In genomic region chr10:101782811-101783735, GRCh38 we compare ENCODE assay signal across 8 cellular contexts. TPM values are rescaled to one million over a fixed set of nuclear protein-coding genes. Genes with fewer than 3 reads are reported as not detected.
DNase-seq lines count a peak whose midpoint lies in the region; ATAC-seq lines count a peak whose summit lies in the region.

NPM3 (minus strand) TSS chr10:101783446; CDS start chr10:101783390, 56 bp downstream.

- peaks cover 44 to 64% of the 10 kb centered on the region in 2 donors for H3K4me1 Mint-ChIP-seq in effector memory CD8-positive, alpha-beta T cell (ENCODE audit: low read depth in 2 of 2)

- H3K9ac ChIP-seq in mesenchymal stem cell (ENCODE audit: low read length): peak within 1 kb of the TSS; percentile 95

- H3K4me2 ChIP-seq in mesenchymal stem cell (ENCODE audit: low read length, poor library complexity, severe bottlenecking): peak within 1 kb of the TSS; percentile 62

- H3K18ac ChIP-seq in mesenchymal stem cell (ENCODE audit: low read depth in 1 of 2, low read length in 2 of 2): peak within 1 kb of the TSS; percentile 7 to 23

- peak within 1 kb of the TSS; percentile 95 to 96 for H3K27ac Mint-ChIP-seq in effector memory CD8-positive, alpha-beta T cell

- under 1% methylated on average over 41 of the region's 57 CpGs for WGBS in mesenchymal stem cell

- H2BK5ac ChIP-seq in mesenchymal stem cell (ENCODE audit: low read depth, low read length, poor library complexity, severe bottlenecking): no peak within 1 kb of the TSS

- no peak within 1 kb of the TSS for H4K91ac ChIP-seq in mesenchymal stem cell (ENCODE audit: low read length)

- DNase-seq in AG08396 (ENCODE audit: low spot score): peak; percentile 92
- peak; percentile 76 for DNase-seq in NOMO-1 treated with DMSO at 0.1 percent for 48 hours (lab: John Stamatoyannopoulos, UW; ENCODE audit: unreplicated experiment)
- peak; percentile 94 for DNase-seq in activated CD8-positive, alpha-beta memory T cell treated with anti-CD3 and anti-CD28 coated beads for 24 hours
- peak; percentile 65 to 73 (median 72) for DNase-seq in effector memory CD8-positive, alpha-beta T cell
- DNase-seq in mesenchymal stem cell: peak; percentile 83
- peak; percentile 72 for DNase-seq in stimulated activated CD8-positive, alpha-beta memory T cell treated with anti-CD3 and anti-CD28 coated beads, Interleukin-12 subunit alpha, Interleukin-12 subunit beta, amount 100 ng/mL, for 1 hour (ENCODE audit: low read depth)

- H3K23ac ChIP-seq in mesenchymal stem cell (ENCODE audit: low read length in 2 of 2): no peak within 1 kb of the TSS

- H3K27me3 Mint-ChIP-seq in effector memory CD8-positive, alpha-beta T cell: peaks cover 11 to 14% of the 10 kb centered on the region in 2 donors

- H3K36me3 Mint-ChIP-seq in effector memory CD8-positive, alpha-beta T cell (ENCODE audit: insufficient read depth): peaks cover 48% of the 10 kb centered on the region

- H2BK12ac ChIP-seq in mesenchymal stem cell (ENCODE audit: low read length in 2 of 2): no peak within 1 kb of the TSS

- peaks cover 9 to 17% of the 10 kb centered on the region in 2 experiments for H3K27me3 ChIP-seq in mesenchymal stem cell (ENCODE audit: control insufficient read depth in 1 of 2, insufficient read depth in 1 of 2, low read length in 2 of 2)

- H3K79me1 ChIP-seq in mesenchymal stem cell (replicated peaks; ENCODE audit: low read length, poor library complexity, severe bottlenecking): peaks cover 15% of the 10 kb centered on the region

- H4K8ac ChIP-seq in mesenchymal stem cell (ENCODE audit: low read length): peak within 1 kb of the TSS; percentile 69

- H3K36me3 ChIP-seq in mesenchymal stem cell (ENCODE audit: control insufficient read depth in 1 of 2, insufficient read depth in 2 of 2, low read depth in 1 of 2, low read length in 2 of 2): peaks cover 33 to 47% of the 10 kb centered on the region in 2 experiments

- no peak within 1 kb of the TSS for H2BK15ac ChIP-seq in mesenchymal stem cell (ENCODE audit: low read depth, poor library complexity, severe bottlenecking)

- H3K14ac ChIP-seq in mesenchymal stem cell (ENCODE audit: low read length in 2 of 2): peak within 1 kb of the TSS in 1 of 2 experiments; percentile 18

- H2AFZ ChIP-seq in mesenchymal stem cell (ENCODE audit: low read depth, low read length): peak within 1 kb of the TSS; percentile 49

- H3K4ac ChIP-seq in mesenchymal stem cell (ENCODE audit: low read depth in 1 of 2, low read length in 2 of 2): peak within 1 kb of the TSS in 1 of 2 experiments; percentile 59

- peak within 1 kb of the TSS; percentile 96 to 97 for H3K4me3 Mint-ChIP-seq in effector memory CD8-positive, alpha-beta T cell

- H3K4me1 ChIP-seq in mesenchymal stem cell (ENCODE audit: control insufficient read depth, insufficient read depth, low read depth, low read length): peaks cover 37% of the 10 kb centered on the region

- no peak within 1 kb of the TSS for H2AK5ac ChIP-seq in mesenchymal stem cell (ENCODE audit: low read length, severe bottlenecking)

- no peaks in the 10 kb centered on the region for H3K9me3 ChIP-seq in mesenchymal stem cell (ENCODE audit: control insufficient read depth, low read length)

- H3K9me3 Mint-ChIP-seq in effector memory CD8-positive, alpha-beta T cell: no peaks in the 10 kb centered on the region

- peak within 1 kb of the TSS; percentile 57 to 95 for H3K4me3 ChIP-seq in mesenchymal stem cell (ENCODE audit: insufficient read depth in 1 of 2, low read depth in 1 of 2, low read length in 2 of 2)

- H2BK120ac ChIP-seq in mesenchymal stem cell (ENCODE audit: low read depth, low read length): no peak within 1 kb of the TSS

- ATAC-seq in GM18907 (IDR thresholded peaks at IDR 0.05; ENCODE audit: unreplicated experiment) (peak; percentile 68), HG03439 (IDR thresholded peaks at IDR 0.05; ENCODE audit: unreplicated experiment) (peak; percentile 41)
- ATAC-seq in effector memory CD8-positive, alpha-beta T cell (replicated peaks): peak; percentile 76

- H3K27ac ChIP-seq in mesenchymal stem cell (ENCODE audit: low read length, poor library complexity, severe bottlenecking): peak within 1 kb of the TSS; percentile 11

RNA-seq across cellular contexts. Expression of gene NPM3, which starts in this region (rescaled TPM):
- polyA plus RNA-seq in mesenchymal stem cell (2013, experiment 1 of 2): 35.4 TPM
- 33.5 TPM for polyA plus RNA-seq in mesenchymal stem cell (2013, experiment 2 of 2)

Comparison
In these comparisons a context has a peak if more than half of its experiments do, and no peak if none do; other contexts are left out.
1. Peak in every context shown above with its lines: DNase-seq, ATAC-seq, H3K4me3 ChIP-seq and H3K27ac ChIP-seq.